8 cellular contexts compared by ENCODE assay signal in the genomic region with DNA sequence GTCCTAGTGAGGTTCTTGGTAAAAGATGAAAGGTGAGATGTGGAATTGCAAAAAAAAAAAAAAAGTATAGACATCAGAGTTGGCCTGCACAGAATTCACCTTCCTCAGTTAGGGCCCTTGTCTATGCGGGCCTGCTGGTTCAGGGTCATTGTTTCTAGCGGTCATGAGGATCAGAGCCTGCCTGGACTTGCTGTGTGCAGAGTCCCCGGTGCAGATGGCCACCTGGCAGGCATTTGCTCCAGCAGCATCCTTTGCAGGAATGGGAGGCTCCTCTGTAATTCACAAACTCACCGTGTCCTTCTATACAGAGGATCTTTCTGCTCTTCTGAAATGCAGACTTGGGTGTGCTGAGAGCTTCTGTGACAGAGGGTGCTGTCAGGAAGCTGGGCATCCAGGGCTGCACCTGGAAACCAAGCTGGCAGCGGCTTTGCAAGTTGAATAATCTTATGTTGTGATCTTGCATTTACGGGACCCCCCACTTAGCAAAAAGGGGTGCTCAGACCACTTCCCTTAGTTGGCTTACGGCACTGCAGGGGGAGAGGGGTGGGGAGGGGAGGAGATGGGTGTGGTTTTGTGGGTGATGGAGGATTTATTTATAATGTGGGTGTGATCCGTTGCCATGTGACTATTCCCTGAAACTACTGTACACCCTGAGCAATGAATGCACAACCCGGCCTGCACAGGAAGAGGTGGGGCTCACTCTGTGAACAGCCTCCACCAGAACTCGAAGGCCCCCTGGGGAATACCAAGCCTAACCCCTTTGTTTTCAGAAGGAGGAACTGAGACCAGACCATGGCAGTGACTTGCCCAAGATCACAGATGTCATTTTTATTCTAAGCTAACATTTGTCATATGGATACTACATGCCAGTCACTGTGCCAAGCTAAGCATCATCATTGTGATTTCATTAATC.
DNase-seq lines count a peak whose midpoint lies in the region; ATAC-seq and TF ChIP-seq lines count a peak whose summit lies in the region.

No MANE protein-coding gene starts in this region.

- H3K4me3 ChIP-seq in WERI-Rb-1 (ENCODE audit: low read depth, low read length), result no peak overlapping the region

- H3K4me1 Mint-ChIP-seq in IgD-negative memory B cell, result peaks cover 62 to 78% (median 73%) of the 10 kb centered on the region in 3 donors
- H3K4me1 Mint-ChIP-seq in stimulated activated naive CD8-positive, alpha-beta T cell treated with anti-CD3 and anti-CD28 coated beads, Interleukin-15, amount 100 ng/mL, for 72 hours, result peaks cover 67% of the 10 kb centered on the region

- peak overlapping the region; percentile 63 to 90 (median 80) for H3K4me3 Mint-ChIP-seq in IgD-negative memory B cell
- peak overlapping the region; percentile 52 to 72 for H3K4me3 Mint-ChIP-seq in stimulated activated naive CD8-positive, alpha-beta T cell treated with anti-CD3 and anti-CD28 coated beads, Interleukin-15, amount 100 ng/mL, for 72 hours

- CTCF ChIA-PET in GM10248 (lab: Yijun Ruan, JAX), result interaction anchor here (1.1 to 5.2 kb wide), 7 partner anchors 7 to 491 kb away, joined by 3 to 85 read pairs (median 4); no protein-coding TSS in a partner anchor

- H3K27me3 Mint-ChIP-seq in IgD-negative memory B cell, result no peaks in the 10 kb centered on the region
- H3K27me3 Mint-ChIP-seq in stimulated activated naive CD8-positive, alpha-beta T cell treated with anti-CD3 and anti-CD28 coated beads, Interleukin-15, amount 100 ng/mL, for 72 hours, result no peaks in the 10 kb centered on the region

- H3K9me3 Mint-ChIP-seq in IgD-negative memory B cell, result no peaks in the 10 kb centered on the region
- no peaks in the 10 kb centered on the region for H3K9me3 Mint-ChIP-seq in stimulated activated naive CD8-positive, alpha-beta T cell treated with anti-CD3 and anti-CD28 coated beads, Interleukin-15, amount 100 ng/mL, for 72 hours

- H3K27ac Mint-ChIP-seq in IgD-negative memory B cell, result peak overlapping the region; percentile 76 to 93 (median 88)
- H3K27ac Mint-ChIP-seq in stimulated activated naive CD8-positive, alpha-beta T cell treated with anti-CD3 and anti-CD28 coated beads, Interleukin-15, amount 100 ng/mL, for 72 hours, result peak overlapping the region; percentile 52 to 78

- H3K27ac ChIP-seq in WERI-Rb-1, result no peak overlapping the region

- POLR2A ChIA-PET in GM10248 (lab: Yijun Ruan, JAX), result interaction anchor here (0.7 to 1.1 kb wide), 2 partner anchors 10 to 11 kb away, joined by 5 to 6 read pairs; no protein-coding TSS in a partner anchor

- no peaks in the 10 kb centered on the region for H3K9me3 ChIP-seq in WERI-Rb-1 (ENCODE audit: severe bottlenecking)

- no peaks in the 10 kb centered on the region for H3K36me3 ChIP-seq in WERI-Rb-1

- no peak for TF ChIP-seq CTCF in GM10248 (IDR thresholded peaks at IDR 0.05; ENCODE audit: control extremely low read depth, extremely low read depth, low read depth, missing control alignments)
- TF ChIP-seq CTCF in WERI-Rb-1 (IDR thresholded peaks at IDR 0.05; ENCODE audit: low read depth, low read length), result no peak

- DNase-seq in GM10248 (ENCODE audit: extremely low spot score) (peak; percentile 87), WERI-Rb-1 (peak; percentile 40), germinal center (ENCODE audit: low spot score) (peak; percentile 91), COR-L47 (lab: John Stamatoyannopoulos, UW) (no peak), epidermal melanocyte (ENCODE audit: insufficient read length, low spot score) (no peak)
- DNase-seq in stimulated activated naive CD8-positive, alpha-beta T cell treated with anti-CD3 and anti-CD28 coated beads, Interleukin-15, amount 100 ng/mL, for 72 hours, result peak; percentile 55 to 88

- peak; percentile 92 for ATAC-seq in GM21423 (IDR thresholded peaks at IDR 0.05; ENCODE audit: unreplicated experiment)
- peak; percentile 99 for ATAC-seq in stimulated activated naive CD8-positive, alpha-beta T cell treated with anti-CD3 and anti-CD28 coated beads, Interleukin-15, amount 100 ng/mL, for 72 hours

- H3K27me3 ChIP-seq in WERI-Rb-1 (ENCODE audit: insufficient read depth, low read depth, severe bottlenecking), result no peaks in the 10 kb centered on the region

- H3K36me3 Mint-ChIP-seq in IgD-negative memory B cell, result peaks cover 12% of the 10 kb centered on the region

Comparison
In these comparisons a context has a peak if more than half of its experiments do, and no peak if none do; other contexts are left out.
1. DNase-seq: peak in GM10248 (single experiment), WERI-Rb-1 (single experiment), germinal center (single experiment) and stimulated activated naive CD8-positive, alpha-beta T cell treated with anti-CD3 and anti-CD28 coated beads, Interleukin-15, amount 100 ng/mL, for 72 hours (2 of 2); none in COR-L47 (single experiment) and epidermal melanocyte (single experiment).